17 cellular contexts compared by ENCODE assay signal in the genomic region with DNA sequence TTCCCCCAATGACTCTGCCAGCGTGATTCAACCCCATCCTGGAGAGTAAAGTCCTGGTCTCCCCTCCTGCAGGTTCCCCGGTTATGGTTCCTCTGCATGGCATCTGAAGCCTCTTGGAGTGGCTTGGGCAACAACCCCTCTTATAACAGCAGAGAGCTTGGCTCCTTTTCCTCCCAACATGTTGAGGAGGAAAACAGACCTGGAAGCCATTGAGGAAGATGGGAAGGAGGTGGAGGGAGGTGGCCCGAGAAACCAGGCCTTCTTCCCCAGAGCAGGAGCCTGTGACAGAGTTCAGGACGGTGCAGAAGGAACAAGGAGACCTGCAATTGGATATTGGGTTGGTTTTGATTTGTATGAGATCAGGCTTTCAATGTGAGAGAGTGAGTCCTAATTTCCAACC.
DNase-seq lines count a peak whose midpoint lies in the region; ATAC-seq and TF ChIP-seq lines count a peak whose summit lies in the region.
"Had no signal": no experiment of that assay in that cellular context is flagged by ENCODE, and none has a peak within 500 bp of the region (broad histone marks: within the 10 kb centered on the region; RNA-seq: fewer than 3 reads in every experiment).

No MANE protein-coding gene starts in this region.

- peak; percentile 16 for DNase-seq in right atrium auricular region (ENCODE audit: low spot score)
- DNase-seq in cardiac septum (ENCODE audit: low spot score) = no peak
- no peak for DNase-seq in PC-3
- DNase-seq in ecto neural progenitor cell (ENCODE audit: low spot score) = peak; percentile 15
- no peak for DNase-seq in medulla oblongata (ENCODE audit: extremely low spot score)
- DNase-seq in GM10248 (ENCODE audit: extremely low spot score) = no peak
- no peak for DNase-seq in germinal center (ENCODE audit: low spot score)
- DNase-seq: C1 segment of cervical spinal cord; Calu3; CD4-positive, alpha-beta memory T cell; COR-L47; DMS153; DND-41; GM23248; H7; HCEC 1CT had no signal

- H3K9ac ChIP-seq in PC-3 (ENCODE audit: low read length) = no peak overlapping the region
- H3K9ac ChIP-seq: GM23248 had no signal

- intact Hi-C loops in cardiac septum (cut with DNase I) = no loop called here
- intact Hi-C loops in PC-3 (cut with micrococcal nuclease) = no loop called here

- TF ChIP-seq CTCF in right atrium auricular region (IDR thresholded peaks at IDR 0.05) (no peak), PC-3 (conservative IDR thresholded peaks at IDR 0.05; ENCODE audit: low read depth, low read length) (no peak), GM10248 (IDR thresholded peaks at IDR 0.05; ENCODE audit: control extremely low read depth, extremely low read depth, low read depth, missing control alignments) (no peak)

- H3K9me2 ChIP-seq in PC-3 (replicated peaks; ENCODE audit: low read length) = no peaks in the 10 kb centered on the region

- H3K27me3 ChIP-seq in right atrium auricular region (no peaks in the 10 kb centered on the region), PC-3 (ENCODE audit: low read length) (no peaks in the 10 kb centered on the region)

- H3K36me3 ChIP-seq in right atrium auricular region (no peaks in the 10 kb centered on the region), PC-3 (ENCODE audit: low read depth, low read length) (no peaks in the 10 kb centered on the region)

- H3K79me2 ChIP-seq in PC-3 (ENCODE audit: low read length) = no peaks in the 10 kb centered on the region

- H2AFZ ChIP-seq in PC-3 (ENCODE audit: low read length) = peak overlapping the region; percentile 1; the same call in 1 of the 2 replicates
- H2AFZ ChIP-seq: GM23248 had no signal

- peaks cover 0 to 10% of the 10 kb centered on the region in 2 donors for H3K9me3 ChIP-seq in right atrium auricular region
- H3K9me3 ChIP-seq in PC-3 (ENCODE audit: low read length) = no peaks in the 10 kb centered on the region

- H3K4me3 ChIP-seq in right atrium auricular region (no peak overlapping the region), PC-3 (ENCODE audit: low read length) (no peak overlapping the region)
- H3K4me3 ChIP-seq: GM12878, GM23248 had no signal

- ATAC-seq in PC-3 = no peak
- ATAC-seq: GM12878 had no signal

- no peaks in the 10 kb centered on the region for H3K4me1 ChIP-seq in right atrium auricular region
- H3K4me1 ChIP-seq in PC-3 (ENCODE audit: insufficient read depth, low read length) = peaks cover 11% of the 10 kb centered on the region

- no TSS peak for BruUV-seq in PC-3 (replicated peaks; lab: Mats Ljungman, UMichigan)

- CTCF ChIA-PET in PC-3 (lab: Charles Lee) (no interaction called here), GM10248 (lab: Yijun Ruan, JAX) (interaction anchor here (1.6 kb wide), 1 partner anchor 10 kb away, joined by 4 read pairs; no protein-coding TSS in a partner anchor)

- no peaks in the 10 kb centered on the region for H3F3A ChIP-seq in PC-3 (ENCODE audit: low read length, unreplicated experiment)

- H4K20me1 ChIP-seq in PC-3 (ENCODE audit: low read length) = no peaks in the 10 kb centered on the region

- H3K4me2 ChIP-seq in PC-3 (ENCODE audit: low read length) = no peak overlapping the region

- POLR2A ChIA-PET in PC-3 (lab: Charles Lee; ENCODE audit: unreplicated experiment) = no interaction called here
- POLR2A ChIA-PET in GM10248 (lab: Yijun Ruan, JAX) = no interaction called here

- H3K27ac ChIP-seq in right atrium auricular region = no peak overlapping the region
- no peak overlapping the region for H3K27ac ChIP-seq in PC-3 (ENCODE audit: low read length)
- H3K27ac ChIP-seq: GM23248 had no signal

Comparison
In these comparisons a context has a peak if more than half of its experiments do, and no peak if none do; other contexts are left out.
1. DNase-seq: peak in right atrium auricular region (single experiment) and ecto neural progenitor cell (single experiment); none in cardiac septum (single experiment), PC-3 (single experiment), medulla oblongata (single experiment), GM10248 (single experiment) and germinal center (single experiment).